Comparison of ENCODE assay signal across 10 cellular contexts in the genomic region with DNA sequence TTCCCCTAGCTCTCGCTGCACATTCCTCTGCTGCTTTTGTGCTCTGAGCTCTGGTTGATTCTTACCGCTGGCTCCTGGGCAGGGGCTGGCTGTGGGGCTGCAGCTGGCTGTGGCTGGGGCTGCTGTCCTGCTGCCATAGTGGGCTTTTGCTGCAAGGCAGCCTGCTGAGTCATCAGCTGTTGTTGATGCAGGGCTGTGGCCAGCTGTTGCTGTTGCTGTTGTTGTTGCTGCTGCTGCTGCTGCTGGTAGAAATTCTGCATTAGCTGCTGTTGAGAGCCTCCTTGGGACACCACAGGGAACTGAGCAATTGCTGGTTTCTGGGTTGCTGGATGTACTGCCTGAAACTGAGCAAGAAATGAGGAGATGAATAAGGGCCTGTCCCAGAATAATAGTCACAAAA.
DNase-seq lines count a peak whose midpoint lies in the region; ATAC-seq, FAIRE-seq and TF ChIP-seq lines count a peak whose summit lies in the region.
"Had no signal": no experiment of that assay in that cellular context is flagged by ENCODE, and none has a peak within 500 bp of the region (broad histone marks: within the 10 kb centered on the region; RNA-seq: fewer than 3 reads in every experiment).

No MANE protein-coding gene starts in this region.

- peaks cover 20 to 51% of the 10 kb centered on the region in 2 donors for H3K36me3 Mint-ChIP-seq in activated T-cell treated with anti-CD3 and anti-CD28 coated beads, Interleukin-2, amount 50 U/mL, for 72 hours (ENCODE audit: insufficient read depth in 2 of 2)
- H3K36me3 Mint-ChIP-seq in astrocyte (ENCODE audit: low read depth, unreplicated experiment): peaks cover 34% of the 10 kb centered on the region
- peaks cover 100% of the 10 kb centered on the region for H3K36me3 Mint-ChIP-seq in stimulated activated effector memory CD8-positive, alpha-beta T cell treated with anti-CD3 and anti-CD28 coated beads, Interleukin-12 subunit alpha, Interleukin-12 subunit beta, amount 100 ng/mL, for 72 hours
- peaks cover 86 to 92% of the 10 kb centered on the region in 2 donors for H3K36me3 Mint-ChIP-seq in CD14-positive monocyte

- TF ChIP-seq CTCF in astrocyte (IDR thresholded peaks at IDR 0.05; ENCODE audit: insufficient read depth, low read depth, low read length) (no peak), CD14-positive monocyte (IDR thresholded peaks at IDR 0.05) (no peak), stomach (IDR thresholded peaks at IDR 0.05) (no peak)

- FAIRE-seq in astrocyte (lab: Jason Lieb, UNC): no peak

- H3K4me1 Mint-ChIP-seq in activated T-cell treated with anti-CD3 and anti-CD28 coated beads, Interleukin-2, amount 50 U/mL, for 72 hours (ENCODE audit: low read depth): peaks cover 4% of the 10 kb centered on the region
- H3K4me1 Mint-ChIP-seq in astrocyte (ENCODE audit: low read depth, unreplicated experiment): peaks cover 13% of the 10 kb centered on the region
- H3K4me1 Mint-ChIP-seq in stimulated activated effector memory CD8-positive, alpha-beta T cell treated with anti-CD3 and anti-CD28 coated beads, Interleukin-12 subunit alpha, Interleukin-12 subunit beta, amount 100 ng/mL, for 72 hours: peaks cover under 1% of the 10 kb centered on the region
- peaks cover 3% of the 10 kb centered on the region for H3K4me1 Mint-ChIP-seq in CD14-positive monocyte
- H3K4me1 Mint-ChIP-seq: memory B cell had no signal

- H4K20me1 ChIP-seq in astrocyte (ENCODE audit: insufficient read depth, low read length): peaks cover 21% of the 10 kb centered on the region

- H3K4me2 ChIP-seq in astrocyte (ENCODE audit: low read length): peak overlapping the region; percentile 8
- H3K4me2 ChIP-seq: BLaER1 treated with 17β-estradiol and CSF1 and Interleukin-3, amounts not matched to agents 10 nM and 100 nM had no signal

- H3K9me3 ChIP-seq in astrocyte (ENCODE audit: insufficient read depth, low read depth, low read length): no peaks in the 10 kb centered on the region
- H3K9me3 ChIP-seq in stomach: no peaks in the 10 kb centered on the region

- no peak overlapping the region for H3K4me3 Mint-ChIP-seq in activated T-cell treated with anti-CD3 and anti-CD28 coated beads, Interleukin-2, amount 50 U/mL, for 72 hours
- H3K4me3 Mint-ChIP-seq in astrocyte (ENCODE audit: unreplicated experiment) (peak overlapping the region; percentile 55), CD14-positive monocyte (no peak overlapping the region)
- no peak overlapping the region for H3K4me3 Mint-ChIP-seq in stimulated activated effector memory CD8-positive, alpha-beta T cell treated with anti-CD3 and anti-CD28 coated beads, Interleukin-12 subunit alpha, Interleukin-12 subunit beta, amount 100 ng/mL, for 72 hours
- H3K4me3 Mint-ChIP-seq: memory B cell had no signal

- peak overlapping the region; percentile 3 for H3K27ac Mint-ChIP-seq in activated T-cell treated with anti-CD3 and anti-CD28 coated beads, Interleukin-2, amount 50 U/mL, for 72 hours
- H3K27ac Mint-ChIP-seq in astrocyte (ENCODE audit: unreplicated experiment) (peak overlapping the region; percentile 79), CD14-positive monocyte (peak overlapping the region in 1 of 7 donors; percentile 1)
- peak overlapping the region; percentile 79 for H3K27ac Mint-ChIP-seq in stimulated activated effector memory CD8-positive, alpha-beta T cell treated with anti-CD3 and anti-CD28 coated beads, Interleukin-12 subunit alpha, Interleukin-12 subunit beta, amount 100 ng/mL, for 72 hours
- H3K27ac Mint-ChIP-seq: memory B cell had no signal

- H3K4me3 ChIP-seq in astrocyte (ENCODE audit: insufficient read depth, low read depth, low read length) (no peak overlapping the region), stomach (no peak overlapping the region)
- H3K4me3 ChIP-seq: BLaER1 treated with 17β-estradiol and CSF1 and Interleukin-3, amounts not matched to agents 10 nM and 100 nM had no signal

- intact Hi-C loops in CD14-positive monocyte (cut with micrococcal nuclease) (no loop called here), stomach (cut with DNase I; ENCODE audit: low total_unique reads) (no loop called here)

- no peak for DNase-seq in activated T-cell treated with anti-CD3 and anti-CD28 coated beads, Interleukin-2, amount 50 U/mL, for 72 hours
- no peak for DNase-seq in activated T-cell treated with anti-CD3 and anti-CD28 coated beads, Interleukin-2, amount 50 U/mL, for 1 hour
- peak; percentile 83 for DNase-seq in astrocyte (ENCODE audit: low read depth)
- DNase-seq in hypothalamus (lab: John Stamatoyannopoulos, UW): peak in 35 of 51 donors; percentile 11 to 67 (median 33)
- no peak for DNase-seq in stimulated activated effector memory CD8-positive, alpha-beta T cell treated with anti-CD3 and anti-CD28 coated beads, Interleukin-12 subunit alpha, Interleukin-12 subunit beta, amount 100 ng/mL, for 72 hours (ENCODE audit: low spot score in 2 of 2)
- DNase-seq in CD14-positive monocyte (ENCODE audit: low spot score): no peak
- DNase-seq in stomach: no peak

- H3K27ac ChIP-seq in astrocyte (ENCODE audit: low read depth, low read length) (peak overlapping the region; percentile 7), stomach (peak overlapping the region in 2 of 5 donors; percentile 10 to 24)
- H3K27ac ChIP-seq: BLaER1 treated with 17β-estradiol and CSF1 and Interleukin-3, amounts not matched to agents 10 nM and 100 nM had no signal

- TF ChIP-seq POLR2A in stomach (IDR thresholded peaks at IDR 0.05): no peak

- H3K4me1 ChIP-seq in astrocyte (ENCODE audit: insufficient read depth, low read length) (peaks cover 10% of the 10 kb centered on the region), stomach (peaks cover 0 to 9% (median under 1%) of the 10 kb centered on the region in 4 donors)

- no peaks in the 10 kb centered on the region for H3K27me3 Mint-ChIP-seq in activated T-cell treated with anti-CD3 and anti-CD28 coated beads, Interleukin-2, amount 50 U/mL, for 72 hours (ENCODE audit: low read depth)
- H3K27me3 Mint-ChIP-seq in astrocyte (ENCODE audit: low read depth, unreplicated experiment) (no peaks in the 10 kb centered on the region), CD14-positive monocyte (ENCODE audit: low read depth in 3 of 3) (no peaks in the 10 kb centered on the region)
- H3K27me3 Mint-ChIP-seq: memory B cell had no signal

- TF ChIP-seq EP300 in stomach (IDR thresholded peaks at IDR 0.05): no peak

- no peak for ATAC-seq in activated T-cell treated with anti-CD3 and anti-CD28 coated beads, Interleukin-2, amount 50 U/mL, for 72 hours (replicated peaks in 1 of 2)
- ATAC-seq in stimulated activated effector memory CD8-positive, alpha-beta T cell treated with anti-CD3 and anti-CD28 coated beads, Interleukin-12 subunit alpha, Interleukin-12 subunit beta, amount 100 ng/mL, for 72 hours: no peak
- ATAC-seq in HG03196 (IDR thresholded peaks at IDR 0.05; ENCODE audit: unreplicated experiment): no peak

- H3K27me3 ChIP-seq in astrocyte (ENCODE audit: insufficient read depth, low read length): no peaks in the 10 kb centered on the region
- H3K27me3 ChIP-seq in stomach: no peaks in the 10 kb centered on the region
- H3K27me3 ChIP-seq: BLaER1 treated with 17β-estradiol and CSF1 and Interleukin-3, amounts not matched to agents 10 nM and 100 nM had no signal

- peaks cover 46% of the 10 kb centered on the region for H3K36me3 ChIP-seq in astrocyte (ENCODE audit: insufficient read depth, low read length)
- H3K36me3 ChIP-seq in stomach: peaks cover 55 to 100% (median 93%) of the 10 kb centered on the region in 4 donors

- no peak overlapping the region for H3K9ac ChIP-seq in astrocyte (ENCODE audit: low read length)
- H3K9ac ChIP-seq: BLaER1 treated with 17β-estradiol and CSF1 and Interleukin-3, amounts not matched to agents 10 nM and 100 nM had no signal

- WGBS in stomach, 5 donors: 64 to 89% (median 85%) methylated on average over 2 of the region's 2 CpGs

- H2AFZ ChIP-seq in astrocyte (ENCODE audit: low read depth, low read length): no peak overlapping the region

- no peaks in the 10 kb centered on the region for H3K79me2 ChIP-seq in astrocyte (ENCODE audit: insufficient read depth, low read length)

- H3K9me3 Mint-ChIP-seq in activated T-cell treated with anti-CD3 and anti-CD28 coated beads, Interleukin-2, amount 50 U/mL, for 72 hours: peaks cover 0 to 2% of the 10 kb centered on the region in 2 donors
- peaks cover 1% of the 10 kb centered on the region for H3K9me3 Mint-ChIP-seq in astrocyte (ENCODE audit: unreplicated experiment)
- no peaks in the 10 kb centered on the region for H3K9me3 Mint-ChIP-seq in stimulated activated effector memory CD8-positive, alpha-beta T cell treated with anti-CD3 and anti-CD28 coated beads, Interleukin-12 subunit alpha, Interleukin-12 subunit beta, amount 100 ng/mL, for 72 hours
- H3K9me3 Mint-ChIP-seq in CD14-positive monocyte: peaks cover 0 to 4% (median 0%) of the 10 kb centered on the region in 7 donors

Comparison
In these comparisons a context has a peak if more than half of its experiments do, and no peak if none do; other contexts are left out.
1. DNase-seq: peak in astrocyte (single experiment) and hypothalamus (35 of 51); none in activated T-cell treated with anti-CD3 and anti-CD28 coated beads, Interleukin-2, amount 50 U/mL, for 72 hours (0 of 2), activated T-cell treated with anti-CD3 and anti-CD28 coated beads, Interleukin-2, amount 50 U/mL, for 1 hour (single experiment), stimulated activated effector memory CD8-positive, alpha-beta T cell treated with anti-CD3 and anti-CD28 coated beads, Interleukin-12 subunit alpha, Interleukin-12 subunit beta, amount 100 ng/mL, for 72 hours (0 of 2), CD14-positive monocyte (single experiment) and stomach (single experiment).